Comparison of ENCODE assay signal across 17 cellular contexts in genomic region chr1:1604374-1605033, GRCh38. TPM values are rescaled to one million over a fixed set of nuclear protein-coding genes. Genes with fewer than 3 reads are reported as not detected.
"Had no signal": no experiment of that assay in that cellular context is flagged by ENCODE, and none has a peak within 500 bp of the region (broad histone marks: within the 10 kb centered on the region; RNA-seq: fewer than 3 reads in every experiment).

No MANE protein-coding gene starts in this region.

- H3K36me3 ChIP-seq: cardiac muscle cell, colonic mucosa, gastroesophageal sphincter, right atrium auricular region, SJCRH30, suprapubic skin had no signal

- H3K27ac ChIP-seq: cardiac muscle cell, colonic mucosa, gastroesophageal sphincter, right atrium auricular region, SJCRH30, suprapubic skin had no signal

- H3K27me3 ChIP-seq: right atrium auricular region had no signal

- H3K27ac Mint-ChIP-seq: type B pancreatic cell had no signal

- H3K36me3 Mint-ChIP-seq: type B pancreatic cell had no signal

- H3K27me3 Mint-ChIP-seq: effector memory CD8-positive, alpha-beta T cell had no signal

- H3K4me3 Mint-ChIP-seq: effector memory CD8-positive, alpha-beta T cell; type B pancreatic cell had no signal

- H3K9me3 ChIP-seq: colonic mucosa, gastroesophageal sphincter, mucosa of descending colon, right atrium auricular region, SJCRH30, suprapubic skin had no signal

- ATAC-seq: effector memory CD8-positive, alpha-beta T cell; gastroesophageal sphincter; left lobe of liver; mucosa of descending colon had no signal

- H3K4me1 ChIP-seq: colonic mucosa had no signal

- DNase-seq: activated T-cell treated with anti-CD3 and anti-CD28 coated beads for 4 hours; colonic mucosa; effector memory CD8-positive, alpha-beta T cell; islet precursor cell; mammary epithelial cell; stimulated activated CD4-positive, alpha-beta T cell treated with anti-CD3 and anti-CD28 coated beads, Interleukin-1b, Interleukin-23, amount 100 ng/mL, for 48 hours; stimulated activated naive CD4-positive, alpha-beta T cell treated with Interleukin-2 at 50 U/mL for 16 hours; T1000 had no signal

- H3K9me3 Mint-ChIP-seq: effector memory CD8-positive, alpha-beta T cell; type B pancreatic cell had no signal

- H3K4me3 ChIP-seq: cardiac muscle cell, colonic mucosa, gastroesophageal sphincter, mucosa of descending colon, right atrium auricular region, SJCRH30, smooth muscle cell, suprapubic skin had no signal

RNA-seq across cellular contexts. Expression of gene MMP23B, which starts 27.5 kb away (rescaled TPM):
- polyA plus RNA-seq: mammary epithelial cell had no signal
